ENCODE assay signal across 22 cellular contexts in the genomic region with DNA sequence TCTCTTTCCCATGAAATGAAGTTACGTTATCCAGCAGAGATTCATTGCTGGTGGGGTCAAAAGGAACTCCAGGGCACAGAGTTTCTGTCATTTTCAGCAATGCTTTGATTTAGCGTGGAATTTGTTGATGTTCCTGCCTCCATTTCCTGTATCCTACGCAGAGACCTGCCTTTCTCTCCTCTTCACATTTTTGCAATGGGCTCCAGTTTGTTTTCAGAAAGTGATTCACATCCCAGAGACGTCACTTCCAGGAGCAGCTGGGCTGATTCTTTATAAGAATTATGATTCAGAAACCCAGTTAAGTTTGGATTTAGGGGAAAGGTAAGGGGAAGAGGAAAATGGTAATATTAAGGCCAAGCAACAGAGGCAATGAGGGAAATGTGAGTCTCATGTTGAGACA. TPM values are rescaled to one million over a fixed set of nuclear protein-coding genes. Genes with fewer than 3 reads are reported as not detected.
DNase-seq lines count a peak whose midpoint lies in the region; ATAC-seq, FAIRE-seq and TF ChIP-seq lines count a peak whose summit lies in the region.
"Had no signal": no experiment of that assay in that cellular context is flagged by ENCODE, and none has a peak within 500 bp of the region (broad histone marks: within the 10 kb centered on the region; RNA-seq: fewer than 3 reads in every experiment).

No MANE protein-coding gene starts in this region.

- H3K27me3 ChIP-seq in osteoblast (ENCODE audit: insufficient read depth, low read length) = no peaks in the 10 kb centered on the region
- H3K27me3 ChIP-seq: cardiac muscle cell, gastrocnemius medialis, pancreas, testis had no signal

- ATAC-seq in stimulated activated effector memory CD8-positive, alpha-beta T cell treated with anti-CD3 and anti-CD28 coated beads, Interleukin-12 subunit alpha, Interleukin-12 subunit beta, amount 100 ng/mL, for 72 hours = no peak
- ATAC-seq: activated naive CD4-positive, alpha-beta T cell treated with anti-CD3 and anti-CD28 coated beads, Interleukin-2, amount 50 U/mL, for 72 hours; gastrocnemius medialis; pancreas had no signal

- FAIRE-seq in D721Med (lab: Jason Lieb, UNC) = no peak
- FAIRE-seq: pancreas, RCC 7860 had no signal

- no peaks in the 10 kb centered on the region for H3K9me3 Mint-ChIP-seq in stimulated activated effector memory CD8-positive, alpha-beta T cell treated with anti-CD3 and anti-CD28 coated beads, Interleukin-12 subunit alpha, Interleukin-12 subunit beta, amount 100 ng/mL, for 72 hours
- H3K9me3 Mint-ChIP-seq: activated naive CD4-positive, alpha-beta T cell treated with anti-CD3 and anti-CD28 coated beads, Interleukin-2, amount 50 U/mL, for 72 hours had no signal

- H2AFZ ChIP-seq in osteoblast (ENCODE audit: low read length) = peak overlapping the region; percentile 82

- no peaks in the 10 kb centered on the region for H3K4me1 Mint-ChIP-seq in stimulated activated effector memory CD8-positive, alpha-beta T cell treated with anti-CD3 and anti-CD28 coated beads, Interleukin-12 subunit alpha, Interleukin-12 subunit beta, amount 100 ng/mL, for 72 hours

- H3K4me2 ChIP-seq in osteoblast (ENCODE audit: insufficient read depth, low read length) = peak overlapping the region; percentile 49

- H3K36me3 ChIP-seq in osteoblast (ENCODE audit: insufficient read depth, low read length) = no peaks in the 10 kb centered on the region
- H3K36me3 ChIP-seq: BE2C, cardiac muscle cell, gastrocnemius medialis, left ventricle myocardium inferior, pancreas had no signal

- H3K36me3 Mint-ChIP-seq in stimulated activated effector memory CD8-positive, alpha-beta T cell treated with anti-CD3 and anti-CD28 coated beads, Interleukin-12 subunit alpha, Interleukin-12 subunit beta, amount 100 ng/mL, for 72 hours = no peaks in the 10 kb centered on the region
- H3K36me3 Mint-ChIP-seq: activated naive CD4-positive, alpha-beta T cell treated with anti-CD3 and anti-CD28 coated beads, Interleukin-2, amount 50 U/mL, for 72 hours had no signal

- no peaks in the 10 kb centered on the region for H3K79me2 ChIP-seq in osteoblast (ENCODE audit: insufficient read depth, low read length)

- H3K4me3 ChIP-seq in fibroblast of mammary gland (ENCODE audit: control insufficient read depth, low read depth, low read length) (no peak overlapping the region), osteoblast (ENCODE audit: insufficient read depth, low read length) (no peak overlapping the region)
- H3K4me3 ChIP-seq: cardiac muscle cell, gastrocnemius medialis, left ventricle myocardium inferior, pancreas, skin epidermis, testis had no signal

- peak; percentile 44 for DNase-seq in ELR (ENCODE audit: low read depth)
- peak; percentile 16 for DNase-seq in amniotic epithelial cell (ENCODE audit: low read depth)
- DNase-seq in fibroblast of mammary gland (ENCODE audit: low read depth) = peak; percentile 89
- peak; percentile 83 for DNase-seq in osteoblast (ENCODE audit: insufficient read length, low spot score, missing footprints)
- no peak for DNase-seq in D721Med (ENCODE audit: insufficient read length, low spot score)
- no peak for DNase-seq in stimulated activated effector memory CD8-positive, alpha-beta T cell treated with anti-CD3 and anti-CD28 coated beads, Interleukin-12 subunit alpha, Interleukin-12 subunit beta, amount 100 ng/mL, for 72 hours (ENCODE audit: low spot score in 2 of 2)
- no peak for DNase-seq in stimulated activated CD4-positive, alpha-beta T cell treated with anti-CD3 and anti-CD28 coated beads, Interleukin-15, amount 100 ng/mL, for 24 hours
- no peak for DNase-seq in NCI-H1105 treated with DMSO at 0.1 percent for 48 hours (lab: John Stamatoyannopoulos, UW)
- DNase-seq: activated CD4-positive, alpha-beta T cell treated with anti-CD3 and anti-CD28 coated beads, Interleukin-2, amount 50 U/mL, for 48 hours; activated T-cell treated with anti-CD3 and anti-CD28 coated beads, Interleukin-2, amount 50 U/mL, for 1 hour; BE2C; gastrocnemius medialis; left ventricle myocardium inferior; NCI-H2107; NCI-H774; pancreas; testis had no signal

- peaks cover 26% of the 10 kb centered on the region for H3K4me1 ChIP-seq in osteoblast (ENCODE audit: insufficient read depth, low read length)
- H3K4me1 ChIP-seq: BE2C, gastrocnemius medialis, left ventricle myocardium inferior, pancreas, testis had no signal

- peak overlapping the region; percentile 77 for H3K27ac ChIP-seq in osteoblast (ENCODE audit: low read depth, low read length)
- H3K27ac ChIP-seq: cardiac muscle cell, gastrocnemius medialis, left ventricle myocardium inferior, pancreas, testis had no signal

- H4K20me1 ChIP-seq in osteoblast (ENCODE audit: insufficient read depth, low read length) = no peaks in the 10 kb centered on the region

- no peaks in the 10 kb centered on the region for H3K9me3 ChIP-seq in osteoblast (ENCODE audit: low read depth, low read length)
- H3K9me3 ChIP-seq: BE2C, gastrocnemius medialis, pancreas, testis had no signal

- no peak for TF ChIP-seq CTCF in fibroblast of mammary gland (conservative IDR thresholded peaks at IDR 0.05; ENCODE audit: control insufficient read depth, insufficient read depth, low read depth, low read length)
- TF ChIP-seq CTCF in osteoblast (IDR thresholded peaks at IDR 0.05; ENCODE audit: extremely low read depth, low read depth, low read length) = no peak
- TF ChIP-seq CTCF in D721Med (IDR thresholded peaks at IDR 0.05; ENCODE audit: insufficient read depth, missing control alignments) = no peak

- no peak overlapping the region for H3K4me3 Mint-ChIP-seq in stimulated activated effector memory CD8-positive, alpha-beta T cell treated with anti-CD3 and anti-CD28 coated beads, Interleukin-12 subunit alpha, Interleukin-12 subunit beta, amount 100 ng/mL, for 72 hours

- H3K27ac Mint-ChIP-seq in stimulated activated effector memory CD8-positive, alpha-beta T cell treated with anti-CD3 and anti-CD28 coated beads, Interleukin-12 subunit alpha, Interleukin-12 subunit beta, amount 100 ng/mL, for 72 hours = no peak overlapping the region
- H3K27ac Mint-ChIP-seq: activated naive CD4-positive, alpha-beta T cell treated with anti-CD3 and anti-CD28 coated beads, Interleukin-2, amount 50 U/mL, for 72 hours had no signal

RNA-seq across cellular contexts. Expression of a gene that starts 11.6 kb away (rescaled TPM):
- not detected in 2 replicates for total RNA-seq in osteoblast
- total RNA-seq: cardiac muscle cell, gastrocnemius medialis, H4, left ventricle myocardium inferior, testis had no signal

RNA-seq across cellular contexts. Expression of a gene that starts 43.9 kb away (rescaled TPM):
- total RNA-seq in osteoblast = not detected in 2 replicates
- total RNA-seq: activated naive CD4-positive, alpha-beta T cell treated with anti-CD3 and anti-CD28 coated beads, Interleukin-2, amount 50 U/mL, for 72 hours; cardiac muscle cell; gastrocnemius medialis; H4; left ventricle myocardium inferior; pancreas; testis had no signal

RNA-seq across cellular contexts. Expression of a gene that starts 47.7 kb away (rescaled TPM):
- total RNA-seq in osteoblast = 27.7 and 29.7 TPM in 2 replicates

RNA-seq across cellular contexts. Expression of a gene that starts 55.7 kb away (rescaled TPM):
- 41.0 and 46.3 TPM in 2 replicates for total RNA-seq in osteoblast

Comparison
In these comparisons a context has a peak if more than half of its experiments do, and no peak if none do; other contexts are left out.
1. DNase-seq: peak in ELR (single experiment), amniotic epithelial cell (single experiment), fibroblast of mammary gland (single experiment) and osteoblast (single experiment); none in D721Med (single experiment), stimulated activated effector memory CD8-positive, alpha-beta T cell treated with anti-CD3 and anti-CD28 coated beads, Interleukin-12 subunit alpha, Interleukin-12 subunit beta, amount 100 ng/mL, for 72 hours (0 of 2), stimulated activated CD4-positive, alpha-beta T cell treated with anti-CD3 and anti-CD28 coated beads, Interleukin-15, amount 100 ng/mL, for 24 hours (single experiment) and NCI-H1105 treated with DMSO at 0.1 percent for 48 hours (single experiment).